In genomic region chr1:186076006-186076405, GRCh38 we compare ENCODE assay signal across 10 cellular contexts.
"Had no signal": no experiment of that assay in that cellular context is flagged by ENCODE, and none has a peak within 500 bp of the region (broad histone marks: within the 10 kb centered on the region; RNA-seq: fewer than 3 reads in every experiment).

No MANE protein-coding gene starts in this region.

- ATAC-seq: activated naive CD8-positive, alpha-beta T cell treated with anti-CD3 and anti-CD28 coated beads, Interleukin-2, amount 50 U/mL, for 24 hours; left ventricle myocardium superior; stimulated activated naive CD8-positive, alpha-beta T cell treated with anti-CD3 and anti-CD28 coated beads, Interleukin-15, Interleukin-2, amounts not matched to agents 100 U/mL and 50 U/mL, for 24 hours had no signal

- H3K9me3 ChIP-seq: right atrium auricular region had no signal

- DNase-seq: activated naive CD4-positive, alpha-beta T cell treated with Interleukin-2 at 50 U/mL for 16 hours; activated naive CD8-positive, alpha-beta T cell treated with anti-CD3 and anti-CD28 coated beads, Interleukin-2, amount 50 U/mL, for 24 hours; endodermal cell; left ventricle myocardium superior; small intestine; stimulated activated CD4-positive, alpha-beta T cell treated with anti-CD3 and anti-CD28 coated beads, Interleukin-4, amount 100 ng/mL, for 4 hours; stimulated activated naive CD8-positive, alpha-beta T cell treated with anti-CD3 and anti-CD28 coated beads, Interleukin-15, Interleukin-2, amounts not matched to agents 100 U/mL and 50 U/mL, for 24 hours; SW 1271 had no signal

- H3K4me3 ChIP-seq: cardiac muscle cell, right atrium auricular region had no signal

- H3K27ac ChIP-seq: cardiac muscle cell, right atrium auricular region had no signal

- H3K36me3 ChIP-seq: right atrium auricular region had no signal

- H3K27me3 ChIP-seq: cardiac muscle cell, right atrium auricular region had no signal

- H3K4me1 ChIP-seq: right atrium auricular region had no signal
